Comparison of ENCODE assay signal across 1 cellular context in the genomic region with DNA sequence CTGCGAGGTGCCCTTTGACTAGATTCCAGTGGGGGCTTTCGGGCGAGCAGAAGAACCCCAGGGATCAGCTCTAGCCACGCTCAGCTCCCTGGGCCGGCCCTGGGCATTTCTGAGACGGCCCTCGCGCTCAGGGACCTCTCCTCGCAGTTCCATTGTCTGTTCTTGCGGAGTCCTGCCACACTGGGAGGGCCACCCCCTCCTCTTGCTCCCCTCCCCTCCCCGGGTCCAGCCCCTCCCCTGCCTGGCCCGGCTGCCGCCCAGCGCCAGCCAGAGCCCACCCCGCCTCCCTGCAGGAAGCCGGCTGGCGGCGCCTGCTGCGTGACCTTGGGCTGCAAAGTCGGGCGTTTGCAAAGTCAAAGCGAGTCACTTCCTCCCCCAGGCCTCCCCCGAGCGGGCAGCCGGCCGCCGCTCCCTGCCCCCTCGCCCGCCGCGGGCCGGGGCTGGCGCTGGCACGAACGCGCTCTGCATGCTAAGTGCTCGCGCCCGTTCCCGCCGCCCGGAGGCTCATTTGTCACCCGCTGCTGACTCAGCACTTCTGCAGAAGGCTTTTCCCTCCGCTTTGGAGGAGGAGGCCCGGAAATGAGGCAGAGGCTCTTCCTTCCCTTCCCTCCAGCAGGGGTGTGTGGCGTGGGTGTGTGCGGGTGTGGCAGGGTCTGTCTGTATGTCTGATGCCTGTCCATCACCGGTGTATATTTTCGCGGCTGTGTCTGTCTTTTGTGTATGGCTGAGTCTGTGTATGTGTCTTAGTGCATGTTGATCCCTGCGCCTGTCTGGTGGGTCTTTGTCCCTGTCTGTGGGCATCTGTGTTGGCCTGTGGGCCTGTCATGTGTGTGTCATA.
TF ChIP-seq lines count a peak whose summit lies in the region.

No MANE protein-coding gene starts in this region.

TF ChIP-seq in K562, 482 proteins besides CTCF, POLR2A, EP300 and RAD21 (continued from another document and continues in another):
- TF ChIP-seq, protein P1, sequence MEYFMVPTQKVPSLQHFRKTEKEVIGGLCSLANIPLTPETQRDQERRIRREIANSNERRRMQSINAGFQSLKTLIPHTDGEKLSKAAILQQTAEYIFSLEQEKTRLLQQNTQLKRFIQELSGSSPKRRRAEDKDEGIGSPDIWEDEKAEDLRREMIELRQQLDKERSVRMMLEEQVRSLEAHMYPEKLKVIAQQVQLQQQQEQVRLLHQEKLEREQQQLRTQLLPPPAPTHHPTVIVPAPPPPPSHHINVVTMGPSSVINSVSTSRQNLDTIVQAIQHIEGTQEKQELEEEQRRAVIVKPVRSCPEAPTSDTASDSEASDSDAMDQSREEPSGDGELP (CRISPR knock-in tag; IDR thresholded peaks at IDR 0.05; ENCODE audit: borderline replicate concordance) = peak; percentile 66
- TF ChIP-seq RFX5 (IDR thresholded peaks at IDR 0.05; ENCODE audit: low read depth, low read length) (no peak), HDAC2 (IDR thresholded peaks at IDR 0.05) (no peak), CSDE1 (IDR thresholded peaks at IDR 0.05) (no peak), ZZZ3 (IDR thresholded peaks at IDR 0.05) (no peak), ZNF311 (CRISPR knock-in tag; IDR thresholded peaks at IDR 0.05) (no peak), SMARCB1 (IDR thresholded peaks at IDR 0.05; ENCODE audit: insufficient read length, low read depth) (no peak), PHF21A (IDR thresholded peaks at IDR 0.05; ENCODE audit: borderline replicate concordance, low read depth) (no peak), KLF1 (tag; IDR thresholded peaks at IDR 0.05) (peak; percentile 65; the same call in 1 of the 2 replicates), SMC3 (conservative IDR thresholded peaks at IDR 0.05; ENCODE audit: insufficient read depth, low read depth, low read length) (no peak), ZNF551 (CRISPR knock-in tag; IDR thresholded peaks at IDR 0.05) (no peak), ZNF253 (CRISPR knock-in tag; conservative IDR thresholded peaks at IDR 0.05) (no peak), ZNF696 (CRISPR knock-in tag; conservative IDR thresholded peaks at IDR 0.05) (no peak), XRCC5 (IDR thresholded peaks at IDR 0.05; ENCODE audit: low read depth, low read length) (no peak), ZNF584 (CRISPR knock-in tag; IDR thresholded peaks at IDR 0.05; ENCODE audit: low read depth) (no peak), FIP1L1 (IDR thresholded peaks at IDR 0.05; ENCODE audit: low read depth, low read length, poor library complexity, severe bottlenecking) (no peak), PHTF2 (CRISPR knock-in tag; IDR thresholded peaks at IDR 0.05) (no peak), CREM (IDR thresholded peaks at IDR 0.05; ENCODE audit: low read depth) (peak; percentile 83), SPI1 (IDR thresholded peaks at IDR 0.05; ENCODE audit: borderline replicate concordance, low read depth, low read length) (0 out of 2 replicates have a peak, but pooled peaks have one; percentile 16), BCL6 (CRISPR knock-in tag; IDR thresholded peaks at IDR 0.05) (no peak), CHCHD3 (CRISPR knock-in tag; IDR thresholded peaks at IDR 0.05) (no peak)
- TF ChIP-seq, protein P2, sequence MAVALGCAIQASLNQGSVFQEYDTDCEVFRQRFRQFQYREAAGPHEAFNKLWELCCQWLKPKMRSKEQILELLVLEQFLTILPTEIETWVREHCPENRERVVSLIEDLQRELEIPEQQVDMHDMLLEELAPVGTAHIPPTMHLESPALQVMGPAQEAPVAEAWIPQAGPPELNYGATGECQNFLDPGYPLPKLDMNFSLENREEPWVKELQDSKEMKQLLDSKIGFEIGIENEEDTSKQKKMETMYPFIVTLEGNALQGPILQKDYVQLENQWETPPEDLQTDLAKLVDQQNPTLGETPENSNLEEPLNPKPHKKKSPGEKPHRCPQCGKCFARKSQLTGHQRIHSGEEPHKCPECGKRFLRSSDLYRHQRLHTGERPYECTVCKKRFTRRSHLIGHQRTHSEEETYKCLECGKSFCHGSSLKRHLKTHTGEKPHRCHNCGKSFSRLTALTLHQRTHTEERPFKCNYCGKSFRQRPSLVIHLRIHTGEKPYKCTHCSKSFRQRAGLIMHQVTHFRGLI (CRISPR knock-in tag; IDR thresholded peaks at IDR 0.05) = no peak
- TF ChIP-seq, protein P3, sequence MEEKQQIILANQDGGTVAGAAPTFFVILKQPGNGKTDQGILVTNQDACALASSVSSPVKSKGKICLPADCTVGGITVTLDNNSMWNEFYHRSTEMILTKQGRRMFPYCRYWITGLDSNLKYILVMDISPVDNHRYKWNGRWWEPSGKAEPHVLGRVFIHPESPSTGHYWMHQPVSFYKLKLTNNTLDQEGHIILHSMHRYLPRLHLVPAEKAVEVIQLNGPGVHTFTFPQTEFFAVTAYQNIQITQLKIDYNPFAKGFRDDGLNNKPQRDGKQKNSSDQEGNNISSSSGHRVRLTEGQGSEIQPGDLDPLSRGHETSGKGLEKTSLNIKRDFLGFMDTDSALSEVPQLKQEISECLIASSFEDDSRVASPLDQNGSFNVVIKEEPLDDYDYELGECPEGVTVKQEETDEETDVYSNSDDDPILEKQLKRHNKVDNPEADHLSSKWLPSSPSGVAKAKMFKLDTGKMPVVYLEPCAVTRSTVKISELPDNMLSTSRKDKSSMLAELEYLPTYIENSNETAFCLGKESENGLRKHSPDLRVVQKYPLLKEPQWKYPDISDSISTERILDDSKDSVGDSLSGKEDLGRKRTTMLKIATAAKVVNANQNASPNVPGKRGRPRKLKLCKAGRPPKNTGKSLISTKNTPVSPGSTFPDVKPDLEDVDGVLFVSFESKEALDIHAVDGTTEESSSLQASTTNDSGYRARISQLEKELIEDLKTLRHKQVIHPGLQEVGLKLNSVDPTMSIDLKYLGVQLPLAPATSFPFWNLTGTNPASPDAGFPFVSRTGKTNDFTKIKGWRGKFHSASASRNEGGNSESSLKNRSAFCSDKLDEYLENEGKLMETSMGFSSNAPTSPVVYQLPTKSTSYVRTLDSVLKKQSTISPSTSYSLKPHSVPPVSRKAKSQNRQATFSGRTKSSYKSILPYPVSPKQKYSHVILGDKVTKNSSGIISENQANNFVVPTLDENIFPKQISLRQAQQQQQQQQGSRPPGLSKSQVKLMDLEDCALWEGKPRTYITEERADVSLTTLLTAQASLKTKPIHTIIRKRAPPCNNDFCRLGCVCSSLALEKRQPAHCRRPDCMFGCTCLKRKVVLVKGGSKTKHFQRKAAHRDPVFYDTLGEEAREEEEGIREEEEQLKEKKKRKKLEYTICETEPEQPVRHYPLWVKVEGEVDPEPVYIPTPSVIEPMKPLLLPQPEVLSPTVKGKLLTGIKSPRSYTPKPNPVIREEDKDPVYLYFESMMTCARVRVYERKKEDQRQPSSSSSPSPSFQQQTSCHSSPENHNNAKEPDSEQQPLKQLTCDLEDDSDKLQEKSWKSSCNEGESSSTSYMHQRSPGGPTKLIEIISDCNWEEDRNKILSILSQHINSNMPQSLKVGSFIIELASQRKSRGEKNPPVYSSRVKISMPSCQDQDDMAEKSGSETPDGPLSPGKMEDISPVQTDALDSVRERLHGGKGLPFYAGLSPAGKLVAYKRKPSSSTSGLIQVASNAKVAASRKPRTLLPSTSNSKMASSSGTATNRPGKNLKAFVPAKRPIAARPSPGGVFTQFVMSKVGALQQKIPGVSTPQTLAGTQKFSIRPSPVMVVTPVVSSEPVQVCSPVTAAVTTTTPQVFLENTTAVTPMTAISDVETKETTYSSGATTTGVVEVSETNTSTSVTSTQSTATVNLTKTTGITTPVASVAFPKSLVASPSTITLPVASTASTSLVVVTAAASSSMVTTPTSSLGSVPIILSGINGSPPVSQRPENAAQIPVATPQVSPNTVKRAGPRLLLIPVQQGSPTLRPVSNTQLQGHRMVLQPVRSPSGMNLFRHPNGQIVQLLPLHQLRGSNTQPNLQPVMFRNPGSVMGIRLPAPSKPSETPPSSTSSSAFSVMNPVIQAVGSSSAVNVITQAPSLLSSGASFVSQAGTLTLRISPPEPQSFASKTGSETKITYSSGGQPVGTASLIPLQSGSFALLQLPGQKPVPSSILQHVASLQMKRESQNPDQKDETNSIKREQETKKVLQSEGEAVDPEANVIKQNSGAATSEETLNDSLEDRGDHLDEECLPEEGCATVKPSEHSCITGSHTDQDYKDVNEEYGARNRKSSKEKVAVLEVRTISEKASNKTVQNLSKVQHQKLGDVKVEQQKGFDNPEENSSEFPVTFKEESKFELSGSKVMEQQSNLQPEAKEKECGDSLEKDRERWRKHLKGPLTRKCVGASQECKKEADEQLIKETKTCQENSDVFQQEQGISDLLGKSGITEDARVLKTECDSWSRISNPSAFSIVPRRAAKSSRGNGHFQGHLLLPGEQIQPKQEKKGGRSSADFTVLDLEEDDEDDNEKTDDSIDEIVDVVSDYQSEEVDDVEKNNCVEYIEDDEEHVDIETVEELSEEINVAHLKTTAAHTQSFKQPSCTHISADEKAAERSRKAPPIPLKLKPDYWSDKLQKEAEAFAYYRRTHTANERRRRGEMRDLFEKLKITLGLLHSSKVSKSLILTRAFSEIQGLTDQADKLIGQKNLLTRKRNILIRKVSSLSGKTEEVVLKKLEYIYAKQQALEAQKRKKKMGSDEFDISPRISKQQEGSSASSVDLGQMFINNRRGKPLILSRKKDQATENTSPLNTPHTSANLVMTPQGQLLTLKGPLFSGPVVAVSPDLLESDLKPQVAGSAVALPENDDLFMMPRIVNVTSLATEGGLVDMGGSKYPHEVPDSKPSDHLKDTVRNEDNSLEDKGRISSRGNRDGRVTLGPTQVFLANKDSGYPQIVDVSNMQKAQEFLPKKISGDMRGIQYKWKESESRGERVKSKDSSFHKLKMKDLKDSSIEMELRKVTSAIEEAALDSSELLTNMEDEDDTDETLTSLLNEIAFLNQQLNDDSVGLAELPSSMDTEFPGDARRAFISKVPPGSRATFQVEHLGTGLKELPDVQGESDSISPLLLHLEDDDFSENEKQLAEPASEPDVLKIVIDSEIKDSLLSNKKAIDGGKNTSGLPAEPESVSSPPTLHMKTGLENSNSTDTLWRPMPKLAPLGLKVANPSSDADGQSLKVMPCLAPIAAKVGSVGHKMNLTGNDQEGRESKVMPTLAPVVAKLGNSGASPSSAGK (IDR thresholded peaks at IDR 0.05) = peak; percentile 50
- TF ChIP-seq, protein P4, sequence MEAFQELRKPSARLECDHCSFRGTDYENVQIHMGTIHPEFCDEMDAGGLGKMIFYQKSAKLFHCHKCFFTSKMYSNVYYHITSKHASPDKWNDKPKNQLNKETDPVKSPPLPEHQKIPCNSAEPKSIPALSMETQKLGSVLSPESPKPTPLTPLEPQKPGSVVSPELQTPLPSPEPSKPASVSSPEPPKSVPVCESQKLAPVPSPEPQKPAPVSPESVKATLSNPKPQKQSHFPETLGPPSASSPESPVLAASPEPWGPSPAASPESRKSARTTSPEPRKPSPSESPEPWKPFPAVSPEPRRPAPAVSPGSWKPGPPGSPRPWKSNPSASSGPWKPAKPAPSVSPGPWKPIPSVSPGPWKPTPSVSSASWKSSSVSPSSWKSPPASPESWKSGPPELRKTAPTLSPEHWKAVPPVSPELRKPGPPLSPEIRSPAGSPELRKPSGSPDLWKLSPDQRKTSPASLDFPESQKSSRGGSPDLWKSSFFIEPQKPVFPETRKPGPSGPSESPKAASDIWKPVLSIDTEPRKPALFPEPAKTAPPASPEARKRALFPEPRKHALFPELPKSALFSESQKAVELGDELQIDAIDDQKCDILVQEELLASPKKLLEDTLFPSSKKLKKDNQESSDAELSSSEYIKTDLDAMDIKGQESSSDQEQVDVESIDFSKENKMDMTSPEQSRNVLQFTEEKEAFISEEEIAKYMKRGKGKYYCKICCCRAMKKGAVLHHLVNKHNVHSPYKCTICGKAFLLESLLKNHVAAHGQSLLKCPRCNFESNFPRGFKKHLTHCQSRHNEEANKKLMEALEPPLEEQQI (IDR thresholded peaks at IDR 0.05) = no peak
- TF ChIP-seq, protein P5, sequence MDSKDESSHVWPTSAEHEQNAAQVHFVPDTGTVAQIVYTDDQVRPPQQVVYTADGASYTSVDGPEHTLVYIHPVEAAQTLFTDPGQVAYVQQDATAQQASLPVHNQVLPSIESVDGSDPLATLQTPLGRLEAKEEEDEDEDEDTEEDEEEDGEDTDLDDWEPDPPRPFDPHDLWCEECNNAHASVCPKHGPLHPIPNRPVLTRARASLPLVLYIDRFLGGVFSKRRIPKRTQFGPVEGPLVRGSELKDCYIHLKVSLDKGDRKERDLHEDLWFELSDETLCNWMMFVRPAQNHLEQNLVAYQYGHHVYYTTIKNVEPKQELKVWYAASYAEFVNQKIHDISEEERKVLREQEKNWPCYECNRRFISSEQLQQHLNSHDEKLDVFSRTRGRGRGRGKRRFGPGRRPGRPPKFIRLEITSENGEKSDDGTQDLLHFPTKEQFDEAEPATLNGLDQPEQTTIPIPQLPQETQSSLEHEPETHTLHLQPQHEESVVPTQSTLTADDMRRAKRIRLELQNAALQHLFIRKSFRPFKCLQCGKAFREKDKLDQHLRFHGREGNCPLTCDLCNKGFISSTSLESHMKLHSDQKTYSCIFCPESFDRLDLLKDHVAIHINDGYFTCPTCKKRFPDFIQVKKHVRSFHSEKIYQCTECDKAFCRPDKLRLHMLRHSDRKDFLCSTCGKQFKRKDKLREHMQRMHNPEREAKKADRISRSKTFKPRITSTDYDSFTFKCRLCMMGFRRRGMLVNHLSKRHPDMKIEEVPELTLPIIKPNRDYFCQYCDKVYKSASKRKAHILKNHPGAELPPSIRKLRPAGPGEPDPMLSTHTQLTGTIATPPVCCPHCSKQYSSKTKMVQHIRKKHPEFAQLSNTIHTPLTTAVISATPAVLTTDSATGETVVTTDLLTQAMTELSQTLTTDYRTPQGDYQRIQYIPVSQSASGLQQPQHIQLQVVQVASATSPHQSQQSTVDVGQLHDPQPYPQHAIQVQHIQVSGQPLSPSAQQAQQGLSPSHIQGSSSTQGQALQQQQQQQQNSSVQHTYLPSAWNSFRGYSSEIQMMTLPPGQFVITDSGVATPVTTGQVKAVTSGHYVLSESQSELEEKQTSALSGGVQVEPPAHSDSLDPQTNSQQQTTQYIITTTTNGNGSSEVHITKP (IDR thresholded peaks at IDR 0.05; ENCODE audit: partially characterized antibody) = no peak
- TF ChIP-seq, protein P6, sequence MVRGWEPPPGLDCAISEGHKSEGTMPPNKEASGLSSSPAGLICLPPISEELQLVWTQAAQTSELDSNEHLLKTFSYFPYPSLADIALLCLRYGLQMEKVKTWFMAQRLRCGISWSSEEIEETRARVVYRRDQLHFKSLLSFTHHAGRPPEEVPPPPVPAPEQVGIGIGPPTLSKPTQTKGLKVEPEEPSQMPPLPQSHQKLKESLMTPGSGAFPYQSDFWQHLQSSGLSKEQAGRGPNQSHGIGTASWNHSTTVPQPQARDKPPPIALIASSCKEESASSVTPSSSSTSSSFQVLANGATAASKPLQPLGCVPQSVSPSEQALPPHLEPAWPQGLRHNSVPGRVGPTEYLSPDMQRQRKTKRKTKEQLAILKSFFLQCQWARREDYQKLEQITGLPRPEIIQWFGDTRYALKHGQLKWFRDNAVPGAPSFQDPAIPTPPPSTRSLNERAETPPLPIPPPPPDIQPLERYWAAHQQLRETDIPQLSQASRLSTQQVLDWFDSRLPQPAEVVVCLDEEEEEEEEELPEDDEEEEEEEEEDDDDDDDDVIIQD (CRISPR knock-in tag; IDR thresholded peaks at IDR 0.05) = no peak
- TF ChIP-seq, protein P7, sequence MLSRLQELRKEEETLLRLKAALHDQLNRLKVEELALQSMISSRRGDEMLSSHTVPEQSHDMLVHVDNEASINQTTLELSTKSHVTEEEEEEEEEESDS (CRISPR knock-in tag; IDR thresholded peaks at IDR 0.05) = no peak
